ENCODE assay signal across 1 cellular context in the genomic region with DNA sequence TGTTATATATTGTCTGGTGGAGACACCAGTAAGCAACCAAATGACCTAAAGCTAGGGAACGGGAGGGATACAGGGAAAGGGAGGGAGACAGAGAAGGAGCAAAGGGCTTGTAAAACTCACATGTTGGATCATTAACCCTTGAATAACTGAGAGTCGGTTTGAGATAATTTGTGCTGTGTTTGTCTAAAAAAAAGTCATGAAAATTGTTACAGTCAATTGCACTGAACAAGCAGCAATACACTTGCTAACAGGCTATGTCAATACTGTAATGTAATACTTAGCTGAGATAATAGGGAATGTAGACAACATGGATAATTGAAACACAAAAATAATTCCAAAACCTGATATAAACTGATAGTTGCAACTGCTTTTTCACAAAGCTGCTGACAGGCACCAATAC.
TF ChIP-seq lines count a peak whose summit lies in the region.

No MANE protein-coding gene starts in this region.

TF ChIP-seq in HEK293, 187 proteins besides CTCF, POLR2A, EP300 and RAD21 (continued from another document and continues in another):
- TF ChIP-seq, protein P1, sequence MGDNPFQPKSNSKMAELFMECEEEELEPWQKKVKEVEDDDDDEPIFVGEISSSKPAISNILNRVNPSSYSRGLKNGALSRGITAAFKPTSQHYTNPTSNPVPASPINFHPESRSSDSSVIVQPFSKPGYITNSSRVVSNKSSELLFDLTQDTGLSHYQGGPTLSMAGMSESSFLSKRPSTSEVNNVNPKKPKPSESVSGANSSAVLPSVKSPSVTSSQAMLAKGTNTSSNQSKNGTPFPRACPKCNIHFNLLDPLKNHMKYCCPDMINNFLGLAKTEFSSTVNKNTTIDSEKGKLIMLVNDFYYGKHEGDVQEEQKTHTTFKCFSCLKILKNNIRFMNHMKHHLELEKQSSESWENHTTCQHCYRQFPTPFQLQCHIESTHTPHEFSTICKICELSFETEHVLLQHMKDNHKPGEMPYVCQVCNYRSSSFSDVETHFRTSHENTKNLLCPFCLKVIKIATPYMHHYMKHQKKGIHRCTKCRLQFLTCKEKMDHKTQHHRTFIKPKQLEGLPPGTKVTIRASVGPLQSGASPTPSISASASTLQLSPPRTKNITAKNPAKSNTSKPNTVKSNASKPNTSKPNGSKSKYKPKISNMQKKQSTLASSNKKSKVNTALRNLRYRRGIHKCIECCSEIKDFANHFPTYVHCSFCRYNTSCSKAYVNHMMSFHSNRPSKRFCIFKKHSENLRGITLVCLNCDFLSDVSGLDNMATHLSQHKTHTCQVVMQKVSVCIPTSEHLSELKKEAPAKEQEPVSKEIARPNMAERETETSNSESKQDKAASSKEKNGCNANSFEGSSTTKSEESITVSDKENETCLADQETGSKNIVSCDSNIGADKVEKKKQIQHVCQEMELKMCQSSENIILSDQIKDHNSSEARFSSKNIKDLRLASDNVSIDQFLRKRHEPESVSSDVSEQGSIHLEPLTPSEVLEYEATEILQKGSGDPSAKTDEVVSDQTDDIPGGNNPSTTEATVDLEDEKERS (tag by site-specific recombination; IDR thresholded peaks at IDR 0.05), result no peak
- TF ChIP-seq MZF1 (tag by site-specific recombination; IDR thresholded peaks at IDR 0.05; ENCODE audit: borderline replicate concordance) (0 out of 2 replicates have a peak, but pooled peaks have one; percentile 14), ZBTB48 (tag by site-specific recombination; IDR thresholded peaks at IDR 0.05) (no peak), ZNF660 (tag by site-specific recombination; IDR thresholded peaks at IDR 0.05) (no peak), ZNF623 (tag by site-specific recombination; IDR thresholded peaks at IDR 0.05) (no peak), ZNF146 (tag by site-specific recombination; IDR thresholded peaks at IDR 0.05) (no peak), ZNF76 (tag by site-specific recombination; IDR thresholded peaks at IDR 0.05; ENCODE audit: borderline replicate concordance, low read depth) (no peak), ZNF433 (tag by site-specific recombination; IDR thresholded peaks at IDR 0.05; ENCODE audit: low read depth) (no peak), ZNF214 (tag by site-specific recombination; IDR thresholded peaks at IDR 0.05; ENCODE audit: borderline replicate concordance) (no peak), ZEB2 (tag by site-specific recombination; IDR thresholded peaks at IDR 0.05) (0 out of 2 replicates have a peak, but pooled peaks have one; percentile 32), ZNF777 (tag by site-specific recombination; IDR thresholded peaks at IDR 0.05; ENCODE audit: borderline replicate concordance) (no peak), ZNF391 (tag by site-specific recombination; IDR thresholded peaks at IDR 0.05; ENCODE audit: borderline replicate concordance, low read depth) (no peak), ZFP69B (tag by site-specific recombination; IDR thresholded peaks at IDR 0.05) (no peak), ZNF184 (tag by site-specific recombination; IDR thresholded peaks at IDR 0.05) (no peak), ZNF610 (tag by site-specific recombination; IDR thresholded peaks at IDR 0.05; ENCODE audit: borderline replicate concordance) (0 out of 2 replicates have a peak, but pooled peaks have one; percentile 23), ZNF843 (tag by site-specific recombination; IDR thresholded peaks at IDR 0.05) (peak; percentile 51), SCRT2 (tag by site-specific recombination; IDR thresholded peaks at IDR 0.05) (no peak), GLI4 (tag by site-specific recombination; IDR thresholded peaks at IDR 0.05) (no peak), ZNF791 (tag by site-specific recombination; IDR thresholded peaks at IDR 0.05) (no peak), ZNF792 (tag by site-specific recombination; IDR thresholded peaks at IDR 0.05) (no peak), ZNF514 (tag by site-specific recombination; IDR thresholded peaks at IDR 0.05) (no peak), SETDB1 (IDR thresholded peaks at IDR 0.05; ENCODE audit: insufficient read length, low read length) (no peak), HOXD13 (CRISPR knock-in tag; IDR thresholded peaks at IDR 0.05; ENCODE audit: borderline replicate concordance) (no peak), ZNF701 (tag by site-specific recombination; IDR thresholded peaks at IDR 0.05) (no peak), YY1 (tag by site-specific recombination; IDR thresholded peaks at IDR 0.05) (no peak), ZNF140 (tag by site-specific recombination; IDR thresholded peaks at IDR 0.05) (0 out of 2 replicates have a peak, but pooled peaks have one; percentile 14), ZNF311 (tag by site-specific recombination; IDR thresholded peaks at IDR 0.05; ENCODE audit: borderline replicate concordance) (no peak), OVOL3 (tag by site-specific recombination; IDR thresholded peaks at IDR 0.05) (peak; percentile 72; the same call in 1 of the 2 replicates), ZNF837 (tag by site-specific recombination; IDR thresholded peaks at IDR 0.05) (no peak), ZNF19 (tag by site-specific recombination; IDR thresholded peaks at IDR 0.05; ENCODE audit: low read depth) (no peak), ZNF37A (tag by site-specific recombination; IDR thresholded peaks at IDR 0.05) (no peak), GLI2 (tag by site-specific recombination; IDR thresholded peaks at IDR 0.05; ENCODE audit: borderline replicate concordance, low read depth) (no peak), ZNF416 (tag by site-specific recombination; IDR thresholded peaks at IDR 0.05) (no peak), ZNF560 (tag by site-specific recombination; IDR thresholded peaks at IDR 0.05; ENCODE audit: borderline replicate concordance) (no peak), KLF8 (tag by site-specific recombination; IDR thresholded peaks at IDR 0.05) (no peak), FEZF1 (tag by site-specific recombination; IDR thresholded peaks at IDR 0.05) (peak; percentile 66), ZNF394 (tag by site-specific recombination; IDR thresholded peaks at IDR 0.05; ENCODE audit: borderline replicate concordance) (no peak), ZNF626 (tag by site-specific recombination; IDR thresholded peaks at IDR 0.05) (no peak), GLIS2 (tag by site-specific recombination; IDR thresholded peaks at IDR 0.05) (no peak), TRIM28 (IDR thresholded peaks at IDR 0.05; ENCODE audit: borderline replicate concordance, low read length) (peak; percentile 44; the same call in 1 of the 2 replicates), ZSCAN23 (tag by site-specific recombination; IDR thresholded peaks at IDR 0.05) (no peak), ZNF121 (tag by site-specific recombination; IDR thresholded peaks at IDR 0.05) (no peak), KLF16 (tag by site-specific recombination; IDR thresholded peaks at IDR 0.05) (no peak), ZNF341 (tag by site-specific recombination; IDR thresholded peaks at IDR 0.05; ENCODE audit: low read depth) (no peak), ZNF169 (tag by site-specific recombination; IDR thresholded peaks at IDR 0.05) (no peak), ZNF658 (tag by site-specific recombination; IDR thresholded peaks at IDR 0.05) (no peak), BCL11A (tag by site-specific recombination; IDR thresholded peaks at IDR 0.05; ENCODE audit: low read depth) (no peak), ZNF423 (tag by site-specific recombination; IDR thresholded peaks at IDR 0.05) (no peak), ZFHX2 (tag by site-specific recombination; conservative IDR thresholded peaks at IDR 0.05) (no peak), KLF10 (tag by site-specific recombination; IDR thresholded peaks at IDR 0.05) (no peak), ZNF664 (tag by site-specific recombination; IDR thresholded peaks at IDR 0.05) (peak; percentile 48; the same call in 1 of the 2 replicates)
- TF ChIP-seq, protein P2, sequence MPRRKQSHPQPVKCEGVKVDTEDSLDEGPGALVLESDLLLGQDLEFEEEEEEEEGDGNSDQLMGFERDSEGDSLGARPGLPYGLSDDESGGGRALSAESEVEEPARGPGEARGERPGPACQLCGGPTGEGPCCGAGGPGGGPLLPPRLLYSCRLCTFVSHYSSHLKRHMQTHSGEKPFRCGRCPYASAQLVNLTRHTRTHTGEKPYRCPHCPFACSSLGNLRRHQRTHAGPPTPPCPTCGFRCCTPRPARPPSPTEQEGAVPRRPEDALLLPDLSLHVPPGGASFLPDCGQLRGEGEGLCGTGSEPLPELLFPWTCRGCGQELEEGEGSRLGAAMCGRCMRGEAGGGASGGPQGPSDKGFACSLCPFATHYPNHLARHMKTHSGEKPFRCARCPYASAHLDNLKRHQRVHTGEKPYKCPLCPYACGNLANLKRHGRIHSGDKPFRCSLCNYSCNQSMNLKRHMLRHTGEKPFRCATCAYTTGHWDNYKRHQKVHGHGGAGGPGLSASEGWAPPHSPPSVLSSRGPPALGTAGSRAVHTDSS (tag by site-specific recombination; IDR thresholded peaks at IDR 0.05), result no peak
- TF ChIP-seq, protein P3, sequence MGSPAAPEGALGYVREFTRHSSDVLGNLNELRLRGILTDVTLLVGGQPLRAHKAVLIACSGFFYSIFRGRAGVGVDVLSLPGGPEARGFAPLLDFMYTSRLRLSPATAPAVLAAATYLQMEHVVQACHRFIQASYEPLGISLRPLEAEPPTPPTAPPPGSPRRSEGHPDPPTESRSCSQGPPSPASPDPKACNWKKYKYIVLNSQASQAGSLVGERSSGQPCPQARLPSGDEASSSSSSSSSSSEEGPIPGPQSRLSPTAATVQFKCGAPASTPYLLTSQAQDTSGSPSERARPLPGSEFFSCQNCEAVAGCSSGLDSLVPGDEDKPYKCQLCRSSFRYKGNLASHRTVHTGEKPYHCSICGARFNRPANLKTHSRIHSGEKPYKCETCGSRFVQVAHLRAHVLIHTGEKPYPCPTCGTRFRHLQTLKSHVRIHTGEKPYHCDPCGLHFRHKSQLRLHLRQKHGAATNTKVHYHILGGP (tag by site-specific recombination; IDR thresholded peaks at IDR 0.05), result no peak
- TF ChIP-seq, protein P4, sequence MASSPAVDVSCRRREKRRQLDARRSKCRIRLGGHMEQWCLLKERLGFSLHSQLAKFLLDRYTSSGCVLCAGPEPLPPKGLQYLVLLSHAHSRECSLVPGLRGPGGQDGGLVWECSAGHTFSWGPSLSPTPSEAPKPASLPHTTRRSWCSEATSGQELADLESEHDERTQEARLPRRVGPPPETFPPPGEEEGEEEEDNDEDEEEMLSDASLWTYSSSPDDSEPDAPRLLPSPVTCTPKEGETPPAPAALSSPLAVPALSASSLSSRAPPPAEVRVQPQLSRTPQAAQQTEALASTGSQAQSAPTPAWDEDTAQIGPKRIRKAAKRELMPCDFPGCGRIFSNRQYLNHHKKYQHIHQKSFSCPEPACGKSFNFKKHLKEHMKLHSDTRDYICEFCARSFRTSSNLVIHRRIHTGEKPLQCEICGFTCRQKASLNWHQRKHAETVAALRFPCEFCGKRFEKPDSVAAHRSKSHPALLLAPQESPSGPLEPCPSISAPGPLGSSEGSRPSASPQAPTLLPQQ (tag by site-specific recombination; IDR thresholded peaks at IDR 0.05), result no peak
- TF ChIP-seq, protein P5, sequence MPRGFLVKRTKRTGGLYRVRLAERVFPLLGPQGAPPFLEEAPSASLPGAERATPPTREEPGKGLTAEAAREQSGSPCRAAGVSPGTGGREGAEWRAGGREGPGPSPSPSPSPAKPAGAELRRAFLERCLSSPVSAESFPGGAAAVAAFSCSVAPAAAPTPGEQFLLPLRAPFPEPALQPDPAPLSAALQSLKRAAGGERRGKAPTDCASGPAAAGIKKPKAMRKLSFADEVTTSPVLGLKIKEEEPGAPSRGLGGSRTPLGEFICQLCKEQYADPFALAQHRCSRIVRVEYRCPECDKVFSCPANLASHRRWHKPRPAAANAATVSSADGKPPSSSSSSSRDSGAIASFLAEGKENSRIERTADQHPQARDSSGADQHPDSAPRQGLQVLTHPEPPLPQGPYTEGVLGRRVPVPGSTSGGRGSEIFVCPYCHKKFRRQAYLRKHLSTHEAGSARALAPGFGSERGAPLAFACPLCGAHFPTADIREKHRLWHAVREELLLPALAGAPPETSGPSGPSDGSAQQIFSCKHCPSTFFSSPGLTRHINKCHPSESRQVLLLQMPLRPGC (tag by site-specific recombination; IDR thresholded peaks at IDR 0.05), result no peak
- TF ChIP-seq, protein P6, sequence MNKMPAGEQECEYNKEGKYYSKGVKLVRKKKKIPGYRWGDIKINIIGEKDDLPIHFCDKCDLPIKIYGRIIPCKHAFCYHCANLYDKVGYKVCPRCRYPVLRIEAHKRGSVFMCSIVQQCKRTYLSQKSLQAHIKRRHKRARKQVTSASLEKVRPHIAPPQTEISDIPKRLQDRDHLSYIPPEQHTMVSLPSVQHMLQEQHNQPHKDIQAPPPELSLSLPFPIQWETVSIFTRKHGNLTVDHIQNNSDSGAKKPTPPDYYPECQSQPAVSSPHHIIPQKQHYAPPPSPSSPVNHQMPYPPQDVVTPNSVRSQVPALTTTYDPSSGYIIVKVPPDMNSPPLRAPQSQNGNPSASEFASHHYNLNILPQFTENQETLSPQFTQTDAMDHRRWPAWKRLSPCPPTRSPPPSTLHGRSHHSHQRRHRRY (tag by site-specific recombination; IDR thresholded peaks at IDR 0.05), result no peak
- TF ChIP-seq, protein P7, sequence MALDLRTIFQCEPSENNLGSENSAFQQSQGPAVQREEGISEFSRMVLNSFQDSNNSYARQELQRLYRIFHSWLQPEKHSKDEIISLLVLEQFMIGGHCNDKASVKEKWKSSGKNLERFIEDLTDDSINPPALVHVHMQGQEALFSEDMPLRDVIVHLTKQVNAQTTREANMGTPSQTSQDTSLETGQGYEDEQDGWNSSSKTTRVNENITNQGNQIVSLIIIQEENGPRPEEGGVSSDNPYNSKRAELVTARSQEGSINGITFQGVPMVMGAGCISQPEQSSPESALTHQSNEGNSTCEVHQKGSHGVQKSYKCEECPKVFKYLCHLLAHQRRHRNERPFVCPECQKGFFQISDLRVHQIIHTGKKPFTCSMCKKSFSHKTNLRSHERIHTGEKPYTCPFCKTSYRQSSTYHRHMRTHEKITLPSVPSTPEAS (tag by site-specific recombination; IDR thresholded peaks at IDR 0.05), result no peak
- TF ChIP-seq, protein P8, sequence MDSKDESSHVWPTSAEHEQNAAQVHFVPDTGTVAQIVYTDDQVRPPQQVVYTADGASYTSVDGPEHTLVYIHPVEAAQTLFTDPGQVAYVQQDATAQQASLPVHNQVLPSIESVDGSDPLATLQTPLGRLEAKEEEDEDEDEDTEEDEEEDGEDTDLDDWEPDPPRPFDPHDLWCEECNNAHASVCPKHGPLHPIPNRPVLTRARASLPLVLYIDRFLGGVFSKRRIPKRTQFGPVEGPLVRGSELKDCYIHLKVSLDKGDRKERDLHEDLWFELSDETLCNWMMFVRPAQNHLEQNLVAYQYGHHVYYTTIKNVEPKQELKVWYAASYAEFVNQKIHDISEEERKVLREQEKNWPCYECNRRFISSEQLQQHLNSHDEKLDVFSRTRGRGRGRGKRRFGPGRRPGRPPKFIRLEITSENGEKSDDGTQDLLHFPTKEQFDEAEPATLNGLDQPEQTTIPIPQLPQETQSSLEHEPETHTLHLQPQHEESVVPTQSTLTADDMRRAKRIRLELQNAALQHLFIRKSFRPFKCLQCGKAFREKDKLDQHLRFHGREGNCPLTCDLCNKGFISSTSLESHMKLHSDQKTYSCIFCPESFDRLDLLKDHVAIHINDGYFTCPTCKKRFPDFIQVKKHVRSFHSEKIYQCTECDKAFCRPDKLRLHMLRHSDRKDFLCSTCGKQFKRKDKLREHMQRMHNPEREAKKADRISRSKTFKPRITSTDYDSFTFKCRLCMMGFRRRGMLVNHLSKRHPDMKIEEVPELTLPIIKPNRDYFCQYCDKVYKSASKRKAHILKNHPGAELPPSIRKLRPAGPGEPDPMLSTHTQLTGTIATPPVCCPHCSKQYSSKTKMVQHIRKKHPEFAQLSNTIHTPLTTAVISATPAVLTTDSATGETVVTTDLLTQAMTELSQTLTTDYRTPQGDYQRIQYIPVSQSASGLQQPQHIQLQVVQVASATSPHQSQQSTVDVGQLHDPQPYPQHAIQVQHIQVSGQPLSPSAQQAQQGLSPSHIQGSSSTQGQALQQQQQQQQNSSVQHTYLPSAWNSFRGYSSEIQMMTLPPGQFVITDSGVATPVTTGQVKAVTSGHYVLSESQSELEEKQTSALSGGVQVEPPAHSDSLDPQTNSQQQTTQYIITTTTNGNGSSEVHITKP (tag by site-specific recombination; IDR thresholded peaks at IDR 0.05), result no peak
